In genomic region chr9:61982727-61983126, GRCh38 we compare ENCODE assay signal across 6 cellular contexts.
DNase-seq lines count a peak whose midpoint lies in the region; ATAC-seq, FAIRE-seq and TF ChIP-seq lines count a peak whose summit lies in the region.
"Not testable (repeated sequence)": the region's sequence is repeated elsewhere in the genome, so short reads cannot be mapped to it uniquely, and the experiment has no call there.

No MANE protein-coding gene starts in this region.

- H2AFZ ChIP-seq in K562 (ENCODE audit: low read depth, low read length), result not testable (repeated sequence)

- not testable (repeated sequence) for H3K4me1 Mint-ChIP-seq in endodermal cell

- WGBS in K562 (ENCODE audit: insufficient coverage, low coverage, missing lambda C conversion rate), result no CpG with 5 or more reads among the region's 16 CpGs
- 95% methylated on average over 8 of the region's 16 CpGs; no CpG with 5 or more reads in 1 of the 2 experiments for WGBS in endodermal cell (ENCODE audit: insufficient coverage in 1 of 2, insufficient read length in 1 of 2), 2 experiments

- not testable (repeated sequence) for TF ChIP-seq EP300 in K562 (IDR thresholded peaks at IDR 0.05; ENCODE audit: low read length)

- not testable (repeated sequence) for H3K9me3 ChIP-seq in K562 (replicated peaks; ENCODE audit: control insufficient read depth, insufficient read depth, low read depth, low read length); endodermal cell (ENCODE audit: control insufficient read depth, low read length); lower lobe of right lung

- not testable (repeated sequence) for BruUV-seq in K562 (replicated peaks; lab: Mats Ljungman, UMichigan)

- CTCF ChIA-PET in K562 (lab: Yijun Ruan, JAX; ENCODE audit: low intra/inter-chr PET ratio), result not testable (repeated sequence)

- not testable (repeated sequence) for H3K36me3 ChIP-seq in K562 (ENCODE audit: control insufficient read depth, insufficient read depth, low read length); endodermal cell (ENCODE audit: control insufficient read depth, insufficient read depth, low read length); lower lobe of right lung

- not testable (repeated sequence) for H4K20me1 ChIP-seq in K562 (replicated peaks; ENCODE audit: control insufficient read depth, insufficient read depth, low read length)

- not testable (repeated sequence) for H3K4me1 ChIP-seq in K562 (replicated peaks in 1 of 2; ENCODE audit: control insufficient read depth in 2 of 2, insufficient read depth in 2 of 2, low read length in 2 of 2); endodermal cell (ENCODE audit: control insufficient read depth, insufficient read depth, low read length); lower lobe of right lung

- not testable (repeated sequence) for H3K27me3 Mint-ChIP-seq in endodermal cell (ENCODE audit: insufficient read depth)

- not testable (repeated sequence) for H3K9me1 ChIP-seq in K562 (ENCODE audit: control insufficient read depth, insufficient read depth, low read length)

- intact Hi-C loops in K562 (cut with micrococcal nuclease); lower lobe of right lung (cut with DNase I); sciatic nerve (cut with DNase I): not testable (repeated sequence)

- FAIRE-seq in K562 (lab: Jason Lieb, UNC), result not testable (repeated sequence)

- H3K4me2 ChIP-seq in K562 (ENCODE audit: insufficient read depth, low read length), result not testable (repeated sequence)

- TF ChIP-seq RAD21 in K562 (CRISPR knock-in tag; conservative IDR thresholded peaks at IDR 0.05 in 1 of 2, IDR thresholded peaks at IDR 0.05 in 1 of 2), result not testable (repeated sequence)

- TF ChIP-seq CTCF in K562 (IDR thresholded peaks at IDR 0.05 in 2 of 3, conservative IDR thresholded peaks at IDR 0.05 in 1 of 3; ENCODE audit: insufficient read depth in 2 of 3, low read depth in 1 of 3, low read length in 3 of 3); endodermal cell (conservative IDR thresholded peaks at IDR 0.05); lower lobe of right lung (IDR thresholded peaks at IDR 0.05): not testable (repeated sequence)

- H3K9me3 Mint-ChIP-seq in endodermal cell, result not testable (repeated sequence)

- not testable (repeated sequence) for H3K36me3 Mint-ChIP-seq in endodermal cell (ENCODE audit: low read depth)

- DNase-seq in CD1c-positive myeloid dendritic cell (ENCODE audit: extremely low spot score), result peak; percentile 15
- not testable (repeated sequence) for DNase-seq in K562 (ENCODE audit: extremely low read depth in 1 of 4, low spot score in 3 of 4)
- DNase-seq in endodermal cell, result peak; percentile 6
- peak; percentile 24 for DNase-seq in islet precursor cell
- peak; percentile 40 for DNase-seq in lower lobe of right lung
- DNase-seq in sciatic nerve (ENCODE audit: low spot score), result peak; percentile 25

- not testable (repeated sequence) for H3K27me3 ChIP-seq in K562 (ENCODE audit: control insufficient read depth in 2 of 2, insufficient read depth in 2 of 2, low read length in 2 of 2); endodermal cell (ENCODE audit: control insufficient read depth, insufficient read depth, low read length, poor library complexity, severe bottlenecking); lower lobe of right lung (ENCODE audit: low read depth)

- not testable (repeated sequence) for H3K4me3 ChIP-seq in K562; endodermal cell (ENCODE audit: low read length); lower lobe of right lung

- not testable (repeated sequence) for TF ChIP-seq POLR2A in K562 (conservative IDR thresholded peaks at IDR 0.05)

- not testable (repeated sequence) for H3K79me2 ChIP-seq in K562 (ENCODE audit: control insufficient read depth, insufficient read depth, low read length)

- not testable (repeated sequence) for H3K27ac ChIP-seq in K562 (ENCODE audit: extremely low read depth, low read depth, low read length); endodermal cell (ENCODE audit: low read depth, low read length); lower lobe of right lung

- POLR2A ChIA-PET in K562 (lab: Yijun Ruan, JAX), result not testable (repeated sequence)

- ATAC-seq in K562, lower lobe of right lung, sciatic nerve: not testable (repeated sequence)

- not testable (repeated sequence) for H3K27ac Mint-ChIP-seq in endodermal cell

- in situ Hi-C loops in K562 (cut with MboI), result not testable (repeated sequence)

- H3K9ac ChIP-seq in K562 (ENCODE audit: insufficient read depth in 1 of 2, low read depth in 2 of 2, low read length in 2 of 2); endodermal cell (ENCODE audit: extremely low read depth, low read length, poor library complexity, severe bottlenecking): not testable (repeated sequence)

- H3K4me3 Mint-ChIP-seq in endodermal cell, result not testable (repeated sequence)

TF ChIP-seq in K562, 482 proteins besides CTCF, POLR2A, EP300 and RAD21:
- TF ChIP-seq ZBTB33 (CRISPR knock-in tag; IDR thresholded peaks at IDR 0.05), result peak; percentile 62
TF ChIP-seq in K562: peak in this region for 1; not testable (repeated sequence) for 481.
